ENCODE assay signal across 19 cellular contexts in the genomic region with DNA sequence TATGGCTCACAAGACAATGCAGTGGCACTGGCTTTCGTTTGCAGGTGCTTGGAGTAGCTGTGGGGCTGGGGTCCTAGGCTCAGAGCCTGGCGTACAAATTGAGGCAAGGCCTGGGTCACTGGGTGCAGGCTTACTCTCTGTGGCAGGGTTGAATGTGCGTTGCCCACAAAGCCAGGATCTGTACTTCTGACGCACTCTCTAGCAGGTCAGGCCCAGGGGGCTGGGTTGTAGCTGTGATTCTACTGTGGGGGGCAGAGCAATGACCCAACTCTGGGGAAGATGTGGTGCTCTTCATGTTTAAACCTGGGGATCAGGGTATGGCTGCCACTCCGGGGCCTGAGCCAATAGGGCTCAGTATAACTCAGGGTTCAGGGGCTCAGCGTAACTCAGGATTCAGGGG. TPM values are rescaled to one million over a fixed set of nuclear protein-coding genes. Genes with fewer than 3 reads are reported as not detected.
DNase-seq lines count a peak whose midpoint lies in the region; ATAC-seq and TF ChIP-seq lines count a peak whose summit lies in the region.
"Had no signal": no experiment of that assay in that cellular context is flagged by ENCODE, and none has a peak within 500 bp of the region (broad histone marks: within the 10 kb centered on the region; RNA-seq: fewer than 3 reads in every experiment).

No MANE protein-coding gene starts in this region.

- H3K9me3 ChIP-seq in RWPE2 (ENCODE audit: severe bottlenecking) = no peaks in the 10 kb centered on the region
- no peaks in the 10 kb centered on the region for H3K9me3 ChIP-seq in WERI-Rb-1 (ENCODE audit: severe bottlenecking)
- no peaks in the 10 kb centered on the region for H3K9me3 ChIP-seq in neural progenitor cell (ENCODE audit: low read depth)
- H3K9me3 ChIP-seq in sigmoid colon = no peaks in the 10 kb centered on the region
- H3K9me3 ChIP-seq: Caco-2 had no signal

- DNase-seq in RWPE2 (ENCODE audit: low spot score) = peak; percentile 36
- DNase-seq in WERI-Rb-1 = peak; percentile 2
- DNase-seq in neural progenitor cell (ENCODE audit: low spot score) = no peak
- peak; percentile 12 for DNase-seq in sigmoid colon
- no peak for DNase-seq in omental fat pad (ENCODE audit: low spot score)
- no peak for DNase-seq in CD1c-positive myeloid dendritic cell (ENCODE audit: extremely low spot score)
- no peak for DNase-seq in left ventricle myocardium superior
- DNase-seq: Caco-2, DND-41, GDM1, HCEC 1CT, HFFc6 had no signal

- no peak overlapping the region for H3K4me2 ChIP-seq in neural progenitor cell

- intact Hi-C loops in sigmoid colon (cut with DNase I) (no loop called here), left ventricle myocardium superior (cut with micrococcal nuclease) (no loop called here)

- no peaks in the 10 kb centered on the region for H3K36me3 Mint-ChIP-seq in neural progenitor cell
- peaks cover 6% of the 10 kb centered on the region for H3K36me3 Mint-ChIP-seq in stimulated activated memory B cell treated with anti-CD40 and anti-IgM and Interleukin-4, amounts not matched to agents 10 μg/mL and 1 μg/mL and 100 μg/mL, for 72 hours
- H3K36me3 Mint-ChIP-seq: CD14-positive monocyte had no signal

- H3K27me3 Mint-ChIP-seq in neural progenitor cell (ENCODE audit: insufficient read depth, low read depth) = peaks cover 7% of the 10 kb centered on the region
- H3K27me3 Mint-ChIP-seq in stimulated activated memory B cell treated with anti-CD40 and anti-IgM and Interleukin-4, amounts not matched to agents 10 μg/mL and 1 μg/mL and 100 μg/mL, for 72 hours = peaks cover 69% of the 10 kb centered on the region

- 87 to 93% methylated on average over 6 of the region's 6 CpGs for WGBS in sigmoid colon, 2 donors

- H3K4me1 ChIP-seq in RWPE2 (ENCODE audit: insufficient read depth, poor library complexity, severe bottlenecking) = no peaks in the 10 kb centered on the region
- no peaks in the 10 kb centered on the region for H3K4me1 ChIP-seq in neural progenitor cell
- H3K4me1 ChIP-seq in sigmoid colon = no peaks in the 10 kb centered on the region

- TF ChIP-seq POLR2A in sigmoid colon (IDR thresholded peaks at IDR 0.05) = no peak

- H3K4me3 ChIP-seq in RWPE2 (ENCODE audit: severe bottlenecking) (no peak overlapping the region), WERI-Rb-1 (ENCODE audit: low read depth, low read length) (no peak overlapping the region), neural progenitor cell (no peak overlapping the region), sigmoid colon (no peak overlapping the region)

- H3K36me3 ChIP-seq in RWPE2 (ENCODE audit: low read depth) (no peaks in the 10 kb centered on the region), WERI-Rb-1 (no peaks in the 10 kb centered on the region), neural progenitor cell (no peaks in the 10 kb centered on the region), sigmoid colon (no peaks in the 10 kb centered on the region)

- no peaks in the 10 kb centered on the region for H3F3A ChIP-seq in neural progenitor cell (ENCODE audit: low read depth)

- no peak overlapping the region for H2AFZ ChIP-seq in neural progenitor cell (replicated peaks)

- no peak overlapping the region for H3K27ac ChIP-seq in RWPE2 (ENCODE audit: poor library complexity, severe bottlenecking)
- H3K27ac ChIP-seq in WERI-Rb-1 = no peak overlapping the region
- H3K27ac ChIP-seq in neural progenitor cell = no peak overlapping the region
- no peak overlapping the region for H3K27ac ChIP-seq in sigmoid colon
- H3K27ac ChIP-seq: HL-60 had no signal

- no peak overlapping the region for H3K27ac Mint-ChIP-seq in neural progenitor cell
- H3K27ac Mint-ChIP-seq in stimulated activated memory B cell treated with anti-CD40 and anti-IgM and Interleukin-4, amounts not matched to agents 10 μg/mL and 1 μg/mL and 100 μg/mL, for 72 hours = no peak overlapping the region
- H3K27ac Mint-ChIP-seq: CD8-positive, alpha-beta memory T cell; HFFc6 had no signal

- H4K20me1 ChIP-seq in neural progenitor cell (ENCODE audit: low read depth) = no peaks in the 10 kb centered on the region

- H3K4me3 Mint-ChIP-seq in neural progenitor cell = peak overlapping the region; percentile 43
- no peak overlapping the region for H3K4me3 Mint-ChIP-seq in stimulated activated memory B cell treated with anti-CD40 and anti-IgM and Interleukin-4, amounts not matched to agents 10 μg/mL and 1 μg/mL and 100 μg/mL, for 72 hours
- H3K4me3 Mint-ChIP-seq: CD14-positive monocyte; CD8-positive, alpha-beta memory T cell; HFFc6 had no signal

- peaks cover 3% of the 10 kb centered on the region for H3K4me1 Mint-ChIP-seq in neural progenitor cell
- H3K4me1 Mint-ChIP-seq in stimulated activated memory B cell treated with anti-CD40 and anti-IgM and Interleukin-4, amounts not matched to agents 10 μg/mL and 1 μg/mL and 100 μg/mL, for 72 hours = no peaks in the 10 kb centered on the region
- H3K4me1 Mint-ChIP-seq: CD8-positive, alpha-beta memory T cell had no signal

- H3K9ac ChIP-seq in neural progenitor cell = no peak overlapping the region

- ATAC-seq in RWPE2 (ENCODE audit: low read depth) = no peak
- no peak for ATAC-seq in omental fat pad (ENCODE audit: low FRiP score)
- no peak for ATAC-seq in stimulated activated memory B cell treated with anti-CD40 and anti-IgM and Interleukin-4, amounts not matched to agents 10 μg/mL and 1 μg/mL and 100 μg/mL, for 72 hours
- ATAC-seq in left ventricle myocardium superior = no peak

- H3K79me2 ChIP-seq in neural progenitor cell (ENCODE audit: low read depth) = no peaks in the 10 kb centered on the region

- no peak for TF ChIP-seq EP300 in sigmoid colon (IDR thresholded peaks at IDR 0.05)

- no peak for TF ChIP-seq CTCF in RWPE2 (IDR thresholded peaks at IDR 0.05; ENCODE audit: poor library complexity, severe bottlenecking)
- no peak for TF ChIP-seq CTCF in WERI-Rb-1 (IDR thresholded peaks at IDR 0.05; ENCODE audit: low read depth, low read length)
- TF ChIP-seq CTCF in neural progenitor cell (IDR thresholded peaks at IDR 0.05) = no peak
- no peak for TF ChIP-seq CTCF in sigmoid colon (IDR thresholded peaks at IDR 0.05)
- no peak for TF ChIP-seq CTCF in omental fat pad (IDR thresholded peaks at IDR 0.05)

- peaks cover 12% of the 10 kb centered on the region for H3K9me3 Mint-ChIP-seq in neural progenitor cell
- H3K9me3 Mint-ChIP-seq in stimulated activated memory B cell treated with anti-CD40 and anti-IgM and Interleukin-4, amounts not matched to agents 10 μg/mL and 1 μg/mL and 100 μg/mL, for 72 hours = peaks cover 6% of the 10 kb centered on the region

- H3K27me3 ChIP-seq in RWPE2 (ENCODE audit: insufficient read depth, poor library complexity, severe bottlenecking) = no peaks in the 10 kb centered on the region
- no peaks in the 10 kb centered on the region for H3K27me3 ChIP-seq in WERI-Rb-1 (ENCODE audit: insufficient read depth, low read depth, severe bottlenecking)
- H3K27me3 ChIP-seq in neural progenitor cell = no peaks in the 10 kb centered on the region
- H3K27me3 ChIP-seq in sigmoid colon = peaks cover 0 to 19% (median 15%) of the 10 kb centered on the region in 3 donors

RNA-seq across cellular contexts. Expression of a gene that starts 6.4 kb away (rescaled TPM):
- not detected in 2 replicates for total RNA-seq in neural progenitor cell (ENCODE audit: low replicate concordance)
- total RNA-seq in sigmoid colon = not detected
- under 1 TPM in 1 of 3 donors, not detected in 2; 0.58 TPM for polyA plus RNA-seq in sigmoid colon
- 1 to 10 TPM in 1 of 4 donors, under 1 TPM in 1, not detected in 2; 0.65 to 1.0 TPM for total RNA-seq in omental fat pad
- not detected for total RNA-seq in left ventricle myocardium superior
- total RNA-seq: A673, Caco-2, H4, HFFc6 had no signal

RNA-seq across cellular contexts. Expression of a gene that starts 12.4 kb away (rescaled TPM):
- not detected in 2 replicates for total RNA-seq in neural progenitor cell (ENCODE audit: low replicate concordance)
- total RNA-seq in sigmoid colon = not detected
- not detected for polyA plus RNA-seq in sigmoid colon
- not detected for total RNA-seq in omental fat pad
- not detected for total RNA-seq in left ventricle myocardium superior
- total RNA-seq: A673; Caco-2; CD8-positive, alpha-beta memory T cell; H4; HFFc6 had no signal
- polyA plus RNA-seq: BJ; CD14-positive monocyte; CD8-positive, alpha-beta memory T cell had no signal

RNA-seq across cellular contexts. Expression of a gene that starts 19.5 kb away (rescaled TPM):
- total RNA-seq in neural progenitor cell (ENCODE audit: low replicate concordance) (not detected in 2 replicates), sigmoid colon (not detected), omental fat pad (1 to 10 TPM in 1 of 4 donors, not detected in 3; 1.0 TPM), left ventricle myocardium superior (0.37 TPM)
- polyA plus RNA-seq in sigmoid colon = 100 to 1,000 TPM in 1 of 3 donors, 10 to 100 TPM in 2; 15.6 to 147 (median 55.0) TPM
- total RNA-seq: A673 had no signal
- polyA plus RNA-seq: CD8-positive, alpha-beta memory T cell had no signal

RNA-seq across cellular contexts. Expression of a gene that starts 23.3 kb away (rescaled TPM):
- 0.40 and 0.73 TPM in 2 replicates for total RNA-seq in neural progenitor cell (ENCODE audit: low replicate concordance)
- not detected for total RNA-seq in sigmoid colon
- polyA plus RNA-seq in sigmoid colon = not detected
- not detected for total RNA-seq in omental fat pad
- total RNA-seq in left ventricle myocardium superior = not detected
- total RNA-seq: A673, Caco-2, HFFc6 had no signal
- polyA plus RNA-seq: BJ; CD14-positive monocyte; CD8-positive, alpha-beta memory T cell had no signal

RNA-seq across cellular contexts. Expression of a gene that starts 33.6 kb away (rescaled TPM):
- total RNA-seq in neural progenitor cell (ENCODE audit: low replicate concordance) (210 and 402 TPM in 2 replicates), sigmoid colon (1,000 to 10,000 TPM in 1 of 4 donors, 100 to 1,000 TPM in 3; 329 to 1,166 (median 508) TPM), omental fat pad (100 to 1,000 TPM; 181 to 341 (median 323) TPM), left ventricle myocardium superior (325 TPM)
- 100 to 1,000 TPM; 454 to 984 (median 463) TPM for polyA plus RNA-seq in sigmoid colon

Comparison
In these comparisons a context has a peak if more than half of its experiments do, and no peak if none do; other contexts are left out.
1. DNase-seq: peak in RWPE2 (single experiment), WERI-Rb-1 (single experiment) and sigmoid colon (single experiment); none in neural progenitor cell (single experiment), omental fat pad (single experiment), CD1c-positive myeloid dendritic cell (single experiment) and left ventricle myocardium superior (single experiment).